10 cellular contexts compared by ENCODE assay signal in genomic region chr2:195580156-195580555, GRCh38.
DNase-seq lines count a peak whose midpoint lies in the region; ATAC-seq, FAIRE-seq and TF ChIP-seq lines count a peak whose summit lies in the region.
"Had no signal": no experiment of that assay in that cellular context is flagged by ENCODE, and none has a peak within 500 bp of the region (broad histone marks: within the 10 kb centered on the region; RNA-seq: fewer than 3 reads in every experiment).

No MANE protein-coding gene starts in this region.

- H3K79me2 ChIP-seq in OCI-LY1 (ENCODE audit: insufficient read depth, low read length): no peaks in the 10 kb centered on the region

- no peak overlapping the region for H3K27ac ChIP-seq in OCI-LY1 (ENCODE audit: low read depth, low read length, poor library complexity, severe bottlenecking)
- H3K27ac ChIP-seq: tibial artery had no signal

- no peaks in the 10 kb centered on the region for H4K20me1 ChIP-seq in OCI-LY1 (ENCODE audit: insufficient read depth, low read length)

- no peaks in the 10 kb centered on the region for H3K27me3 ChIP-seq in OCI-LY1 (ENCODE audit: insufficient read depth, low read length)
- H3K27me3 ChIP-seq: tibial artery had no signal

- H3F3A ChIP-seq in OCI-LY1 (ENCODE audit: insufficient read depth, low read length): no peaks in the 10 kb centered on the region

- H3K27ac Mint-ChIP-seq in memory B cell: peak overlapping the region; percentile 72

- TF ChIP-seq CTCF in OCI-LY1 (IDR thresholded peaks at IDR 0.05; ENCODE audit: low read length): no peak

- no peak overlapping the region for H3K9ac ChIP-seq in OCI-LY1 (ENCODE audit: low read length)

- H3K4me3 ChIP-seq in OCI-LY1 (ENCODE audit: low read depth, low read length, poor library complexity, severe bottlenecking): no peak overlapping the region
- H3K4me3 ChIP-seq: tibial artery had no signal

- no peak for FAIRE-seq in urothelium cell line (lab: Jason Lieb, UNC)

- no peak overlapping the region for H3K4me2 ChIP-seq in OCI-LY1 (ENCODE audit: low read length)

- peak overlapping the region; percentile 75; the same call in 1 of the 2 replicates for H2AFZ ChIP-seq in OCI-LY1 (ENCODE audit: low read length)

- intact Hi-C loops in posterior vena cava (cut with DNase I): no loop called here

- peaks cover 2% of the 10 kb centered on the region for H3K9me3 Mint-ChIP-seq in memory B cell

- H3K36me3 Mint-ChIP-seq in memory B cell: peaks cover 4% of the 10 kb centered on the region

- H3K4me1 Mint-ChIP-seq in memory B cell: peaks cover 28% of the 10 kb centered on the region

- ATAC-seq in GM18519 (IDR thresholded peaks at IDR 0.05; ENCODE audit: low FRiP score, unreplicated experiment): peak; percentile 64
- peak; percentile 41 for ATAC-seq in HG02759 (IDR thresholded peaks at IDR 0.05; ENCODE audit: unreplicated experiment)
- peak; percentile 78 for ATAC-seq in memory B cell (ENCODE audit: low read depth)

- peak in 1 of 2 donors; percentile 25 for DNase-seq in memory B cell (ENCODE audit: low spot score in 2 of 2)
- no peak for DNase-seq in urothelium cell line (ENCODE audit: low spot score)
- no peak for DNase-seq in NCI-H526 (lab: John Stamatoyannopoulos, UW)
- no peak for DNase-seq in NCI-H2107 treated with DMSO at 0.1 percent for 48 hours (lab: John Stamatoyannopoulos, UW; ENCODE audit: unreplicated experiment)
- no peak for DNase-seq in posterior vena cava (ENCODE audit: low spot score)
- DNase-seq: T1000, tibial artery had no signal

- no peaks in the 10 kb centered on the region for H3K36me3 ChIP-seq in OCI-LY1 (ENCODE audit: insufficient read depth, low read length)
- H3K36me3 ChIP-seq: tibial artery had no signal

- H3K9me3 ChIP-seq in OCI-LY1 (ENCODE audit: low read length): no peaks in the 10 kb centered on the region
- H3K9me3 ChIP-seq: tibial artery had no signal

- H3K4me1 ChIP-seq in OCI-LY1 (ENCODE audit: insufficient read depth, low read length, severe bottlenecking): peaks cover 11% of the 10 kb centered on the region

- H3K27me3 Mint-ChIP-seq in memory B cell: no peaks in the 10 kb centered on the region

- peak overlapping the region; percentile 21 for H3K4me3 Mint-ChIP-seq in memory B cell

- no peaks in the 10 kb centered on the region for H3K9me2 ChIP-seq in OCI-LY1 (ENCODE audit: low read depth, low read length)
